10 cellular contexts compared by ENCODE assay signal in the genomic region with DNA sequence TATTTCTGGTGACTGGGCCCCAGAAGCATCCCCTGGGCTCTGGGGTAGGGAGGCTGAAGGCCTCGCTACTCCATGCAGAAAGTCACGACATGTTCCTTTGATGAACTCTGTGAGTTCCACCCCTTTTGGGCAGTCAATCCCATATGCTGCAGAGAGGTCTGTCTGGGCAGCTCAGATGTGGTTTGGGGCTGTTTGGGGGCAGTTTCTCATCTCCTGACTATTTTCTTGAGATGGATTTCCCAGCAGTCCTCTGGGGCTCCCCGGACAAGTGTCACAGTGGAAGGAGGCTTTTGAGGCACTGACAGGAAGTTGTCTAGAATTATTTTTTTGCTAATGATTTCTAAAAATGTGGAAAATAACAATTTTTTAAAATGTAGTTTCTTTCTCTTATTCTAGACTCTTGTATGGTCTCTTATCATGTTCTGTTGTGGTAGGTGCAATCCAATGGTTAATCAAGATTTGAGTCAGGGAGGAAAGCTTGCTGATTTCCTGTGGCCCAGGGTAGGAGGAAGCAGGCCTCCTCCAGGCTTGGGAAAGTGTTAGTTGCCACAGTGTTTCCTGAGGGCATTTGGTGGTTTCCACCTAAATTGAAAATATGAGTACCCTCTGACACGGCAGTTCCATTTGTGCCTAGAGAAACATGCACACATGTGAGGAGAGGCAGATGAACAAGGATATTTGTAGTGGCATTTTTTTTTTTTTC. TPM values are rescaled to one million over a fixed set of nuclear protein-coding genes. Genes with fewer than 3 reads are reported as not detected.
A peak's percentile ranks its signal among the peaks of the same experiment; 100 is the strongest.
DNase-seq lines count a peak whose midpoint lies in the region; ATAC-seq and TF ChIP-seq lines count a peak whose summit lies in the region.
"Had no signal": no experiment of that assay in that cellular context is flagged by ENCODE, and none has a peak within 500 bp of the region (broad histone marks: within the 10 kb centered on the region; RNA-seq: fewer than 3 reads in every experiment).

No MANE protein-coding gene starts in this region.

- H3K27me3 ChIP-seq in CD4-positive, alpha-beta memory T cell (ENCODE audit: insufficient read depth, low read length) = no peaks in the 10 kb centered on the region

- H3K9me3 Mint-ChIP-seq in CD4-positive, alpha-beta memory T cell = no peaks in the 10 kb centered on the region
- peaks cover 1 to 2% of the 10 kb centered on the region in 2 donors for H3K9me3 Mint-ChIP-seq in activated T-cell treated with anti-CD3 and anti-CD28 coated beads, Interleukin-2, amount 50 U/mL, for 72 hours
- no peaks in the 10 kb centered on the region for H3K9me3 Mint-ChIP-seq in natural killer cell

- H3K9me3 ChIP-seq in CD4-positive, alpha-beta memory T cell (ENCODE audit: control insufficient read depth in 1 of 2, low read length in 2 of 2) = no peaks in the 10 kb centered on the region

- peak overlapping the region in 6 of 8 donors; percentile 16 to 58 (median 26) for H3K4me3 Mint-ChIP-seq in CD4-positive, alpha-beta memory T cell
- H3K4me3 Mint-ChIP-seq in activated T-cell treated with anti-CD3 and anti-CD28 coated beads, Interleukin-2, amount 50 U/mL, for 72 hours = peak overlapping the region; percentile 69 to 73
- no peak overlapping the region for H3K4me3 Mint-ChIP-seq in natural killer cell

- peaks cover 44% of the 10 kb centered on the region for H3K4me1 ChIP-seq in CD4-positive, alpha-beta memory T cell (ENCODE audit: insufficient read depth, low read length)

- H3K27ac Mint-ChIP-seq in CD4-positive, alpha-beta memory T cell = peak overlapping the region; percentile 5 to 92 (median 79)
- H3K27ac Mint-ChIP-seq in activated T-cell treated with anti-CD3 and anti-CD28 coated beads, Interleukin-2, amount 50 U/mL, for 72 hours = peak overlapping the region; percentile 12
- peak overlapping the region; percentile 76 to 80 for H3K27ac Mint-ChIP-seq in natural killer cell

- POLR2A ChIA-PET in CD4-positive, alpha-beta memory T cell (lab: Charles Lee; ENCODE audit: partially characterized antibody) = interaction anchor here (0.7 to 1.7 kb wide), 6 partner anchors 10 to 295 kb away, joined by 3 to 5 read pairs (median 4); partner anchors contain the start of genes CRELD1 and TATDN2
- POLR2A ChIA-PET in RWPE1 (lab: Yijun Ruan, JAX; ENCODE audit: low non-redundant PET) = no interaction called here

- CTCF ChIA-PET in CD4-positive, alpha-beta memory T cell (lab: Charles Lee; ENCODE audit: partially characterized antibody) = interaction anchor here (1.0 to 2.4 kb wide), 2 partner anchors 34 to 63 kb away, joined by 3 to 7 read pairs; partner anchors contain the start of gene IRAK2
- CTCF ChIA-PET in RWPE1 (lab: Yijun Ruan, JAX) = interaction anchor here (0.6 kb wide), 1 partner anchor 264 kb away, joined by 4 read pairs; no protein-coding TSS in a partner anchor

- intact Hi-C loops in CD4-positive, alpha-beta memory T cell (cut with micrococcal nuclease) = no loop called here
- intact Hi-C loops in natural killer cell (cut with micrococcal nuclease) = loop anchor here (5.0 kb wide), 1 partner anchor 41 kb away; no protein-coding TSS in a partner anchor

- H3K4me3 ChIP-seq in CD4-positive, alpha-beta memory T cell (ENCODE audit: low read length in 2 of 2) = no peak overlapping the region

- H3K27ac ChIP-seq in CD4-positive, alpha-beta memory T cell (ENCODE audit: low read depth, low read length) = no peak overlapping the region
- no peak overlapping the region for H3K27ac ChIP-seq in RWPE1
- H3K27ac ChIP-seq: WERI-Rb-1 had no signal

- H3K36me3 ChIP-seq in CD4-positive, alpha-beta memory T cell (ENCODE audit: insufficient read depth, low read length) = no peaks in the 10 kb centered on the region
- H3K36me3 ChIP-seq: WERI-Rb-1 had no signal

- H3K4me1 Mint-ChIP-seq in CD4-positive, alpha-beta memory T cell = peaks cover 34 to 52% (median 40%) of the 10 kb centered on the region in 4 donors
- H3K4me1 Mint-ChIP-seq in activated T-cell treated with anti-CD3 and anti-CD28 coated beads, Interleukin-2, amount 50 U/mL, for 72 hours (ENCODE audit: low read depth) = peaks cover 56% of the 10 kb centered on the region
- H3K4me1 Mint-ChIP-seq in natural killer cell = peaks cover 30 to 32% of the 10 kb centered on the region in 2 donors

- peak; percentile 68 to 71 for ATAC-seq in activated T-cell treated with anti-CD3 and anti-CD28 coated beads, Interleukin-2, amount 50 U/mL, for 72 hours (replicated peaks in 1 of 2)
- peak in 1 of 3 donors; percentile 33 for ATAC-seq in natural killer cell
- no peak for ATAC-seq in GM18498 (IDR thresholded peaks at IDR 0.05; ENCODE audit: unreplicated experiment)

- H3K27me3 Mint-ChIP-seq in CD4-positive, alpha-beta memory T cell = no peaks in the 10 kb centered on the region
- no peaks in the 10 kb centered on the region for H3K27me3 Mint-ChIP-seq in activated T-cell treated with anti-CD3 and anti-CD28 coated beads, Interleukin-2, amount 50 U/mL, for 72 hours (ENCODE audit: low read depth)
- H3K27me3 Mint-ChIP-seq in natural killer cell (ENCODE audit: low read depth in 2 of 2) = no peaks in the 10 kb centered on the region

- peaks cover 0 to 18% of the 10 kb centered on the region in 2 donors for H3K36me3 Mint-ChIP-seq in CD4-positive, alpha-beta memory T cell
- H3K36me3 Mint-ChIP-seq in activated T-cell treated with anti-CD3 and anti-CD28 coated beads, Interleukin-2, amount 50 U/mL, for 72 hours (ENCODE audit: insufficient read depth in 2 of 2) = peaks cover 3 to 9% of the 10 kb centered on the region in 2 donors
- H3K36me3 Mint-ChIP-seq in natural killer cell = peaks cover 5% of the 10 kb centered on the region

- DNase-seq in CD4-positive, alpha-beta memory T cell = no peak
- DNase-seq in Kasumi-1 (lab: John Stamatoyannopoulos, UW) = peak; percentile 92 to 94
- DNase-seq in activated T-cell treated with anti-CD3 and anti-CD28 coated beads, Interleukin-2, amount 50 U/mL, for 72 hours = peak; percentile 55 to 65
- DNase-seq in natural killer cell = no peak
- no peak for DNase-seq in GM13976 (ENCODE audit: low spot score)
- DNase-seq in RWPE1 (ENCODE audit: low spot score) = no peak
- no peak for DNase-seq in DMS153 (lab: John Stamatoyannopoulos, UW)
- DNase-seq: NCI-H2171, WERI-Rb-1 had no signal

- in situ Hi-C loops in GM13976 (cut with MboI; ENCODE audit: low sequenced_read_pairs, unreplicated experiment) = no loop called here

- no peak for TF ChIP-seq CTCF in natural killer cell (IDR thresholded peaks at IDR 0.05)
- no peak for TF ChIP-seq CTCF in GM13976 (IDR thresholded peaks at IDR 0.05; ENCODE audit: borderline replicate concordance, control extremely low read depth, extremely low read depth, insufficient read depth, missing control alignments)
- no peak for TF ChIP-seq CTCF in RWPE1 (conservative IDR thresholded peaks at IDR 0.05; ENCODE audit: low read depth)

RNA-seq across cellular contexts. Expression of gene TATDN2, which starts 19.9 kb away (rescaled TPM):
- 10 to 100 TPM; 76.1 to 79.3 TPM for total RNA-seq in CD4-positive, alpha-beta memory T cell
- polyA plus RNA-seq in CD4-positive, alpha-beta memory T cell = 10 to 100 TPM in 1 of 2 donors, 1 to 10 TPM in 1; 8.4 to 20.1 TPM
- total RNA-seq in activated T-cell treated with anti-CD3 and anti-CD28 coated beads, Interleukin-2, amount 50 U/mL, for 72 hours = 10 to 100 TPM; 40.8 to 49.8 TPM
- 10 to 100 TPM; 75.6 to 99.4 (median 88.4) TPM for total RNA-seq in natural killer cell

Comparison
In these comparisons a context has a peak if more than half of its experiments do, and no peak if none do; other contexts are left out.
1. DNase-seq: peak in Kasumi-1 (2 of 2) and activated T-cell treated with anti-CD3 and anti-CD28 coated beads, Interleukin-2, amount 50 U/mL, for 72 hours (2 of 2); none in CD4-positive, alpha-beta memory T cell (0 of 5), natural killer cell (single experiment), GM13976 (single experiment), RWPE1 (single experiment) and DMS153 (single experiment).
2. H3K27ac Mint-ChIP-seq: peak in every context shown above with its lines; median percentile 79 in CD4-positive, alpha-beta memory T cell; 78 in natural killer cell; 12 in activated T-cell treated with anti-CD3 and anti-CD28 coated beads, Interleukin-2, amount 50 U/mL, for 72 hours.